1 cellular context compared by ENCODE assay signal in the genomic region with DNA sequence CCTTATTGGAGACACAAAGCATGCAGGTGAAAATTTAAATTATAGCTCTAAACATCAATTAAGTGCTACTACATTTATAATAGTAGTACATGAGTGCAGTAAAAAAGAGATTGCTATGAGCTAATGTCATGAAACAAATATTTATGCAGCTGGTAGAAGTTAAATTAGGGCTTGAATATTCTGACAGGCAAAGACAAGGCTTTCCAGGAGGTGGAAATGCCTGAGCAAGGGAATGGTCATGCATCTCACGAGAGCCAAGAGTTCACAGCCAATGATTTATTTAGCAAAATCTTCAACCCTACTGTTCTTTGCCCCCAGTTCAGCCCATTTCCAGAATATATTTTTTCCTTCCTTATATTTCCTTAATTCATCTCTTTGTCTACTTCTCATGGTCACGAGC.
TF ChIP-seq lines count a peak whose summit lies in the region.

No MANE protein-coding gene starts in this region.

TF ChIP-seq in WTC11, 78 proteins besides CTCF, POLR2A, EP300 and RAD21 (continued from another document):
- no peak for TF ChIP-seq MXD4 (CRISPR knock-in tag; IDR thresholded peaks at IDR 0.05; ENCODE audit: borderline replicate concordance)
- no peak for TF ChIP-seq ZNF671 (CRISPR knock-in tag; IDR thresholded peaks at IDR 0.05)
- TF ChIP-seq PRRX2 (CRISPR knock-in tag; IDR thresholded peaks at IDR 0.05) = no peak
- TF ChIP-seq, protein P1, sequence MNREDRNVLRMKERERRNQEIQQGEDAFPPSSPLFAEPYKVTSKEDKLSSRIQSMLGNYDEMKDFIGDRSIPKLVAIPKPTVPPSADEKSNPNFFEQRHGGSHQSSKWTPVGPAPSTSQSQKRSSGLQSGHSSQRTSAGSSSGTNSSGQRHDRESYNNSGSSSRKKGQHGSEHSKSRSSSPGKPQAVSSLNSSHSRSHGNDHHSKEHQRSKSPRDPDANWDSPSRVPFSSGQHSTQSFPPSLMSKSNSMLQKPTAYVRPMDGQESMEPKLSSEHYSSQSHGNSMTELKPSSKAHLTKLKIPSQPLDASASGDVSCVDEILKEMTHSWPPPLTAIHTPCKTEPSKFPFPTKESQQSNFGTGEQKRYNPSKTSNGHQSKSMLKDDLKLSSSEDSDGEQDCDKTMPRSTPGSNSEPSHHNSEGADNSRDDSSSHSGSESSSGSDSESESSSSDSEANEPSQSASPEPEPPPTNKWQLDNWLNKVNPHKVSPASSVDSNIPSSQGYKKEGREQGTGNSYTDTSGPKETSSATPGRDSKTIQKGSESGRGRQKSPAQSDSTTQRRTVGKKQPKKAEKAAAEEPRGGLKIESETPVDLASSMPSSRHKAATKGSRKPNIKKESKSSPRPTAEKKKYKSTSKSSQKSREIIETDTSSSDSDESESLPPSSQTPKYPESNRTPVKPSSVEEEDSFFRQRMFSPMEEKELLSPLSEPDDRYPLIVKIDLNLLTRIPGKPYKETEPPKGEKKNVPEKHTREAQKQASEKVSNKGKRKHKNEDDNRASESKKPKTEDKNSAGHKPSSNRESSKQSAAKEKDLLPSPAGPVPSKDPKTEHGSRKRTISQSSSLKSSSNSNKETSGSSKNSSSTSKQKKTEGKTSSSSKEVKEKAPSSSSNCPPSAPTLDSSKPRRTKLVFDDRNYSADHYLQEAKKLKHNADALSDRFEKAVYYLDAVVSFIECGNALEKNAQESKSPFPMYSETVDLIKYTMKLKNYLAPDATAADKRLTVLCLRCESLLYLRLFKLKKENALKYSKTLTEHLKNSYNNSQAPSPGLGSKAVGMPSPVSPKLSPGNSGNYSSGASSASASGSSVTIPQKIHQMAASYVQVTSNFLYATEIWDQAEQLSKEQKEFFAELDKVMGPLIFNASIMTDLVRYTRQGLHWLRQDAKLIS (CRISPR knock-in tag; IDR thresholded peaks at IDR 0.05; ENCODE audit: borderline replicate concordance) = no peak
- no peak for TF ChIP-seq OVOL2 (CRISPR knock-in tag; IDR thresholded peaks at IDR 0.05; ENCODE audit: borderline replicate concordance)
- TF ChIP-seq, protein P2, sequence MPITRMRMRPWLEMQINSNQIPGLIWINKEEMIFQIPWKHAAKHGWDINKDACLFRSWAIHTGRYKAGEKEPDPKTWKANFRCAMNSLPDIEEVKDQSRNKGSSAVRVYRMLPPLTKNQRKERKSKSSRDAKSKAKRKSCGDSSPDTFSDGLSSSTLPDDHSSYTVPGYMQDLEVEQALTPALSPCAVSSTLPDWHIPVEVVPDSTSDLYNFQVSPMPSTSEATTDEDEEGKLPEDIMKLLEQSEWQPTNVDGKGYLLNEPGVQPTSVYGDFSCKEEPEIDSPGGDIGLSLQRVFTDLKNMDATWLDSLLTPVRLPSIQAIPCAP (CRISPR knock-in tag; IDR thresholded peaks at IDR 0.05) = no peak
- TF ChIP-seq, protein P3, sequence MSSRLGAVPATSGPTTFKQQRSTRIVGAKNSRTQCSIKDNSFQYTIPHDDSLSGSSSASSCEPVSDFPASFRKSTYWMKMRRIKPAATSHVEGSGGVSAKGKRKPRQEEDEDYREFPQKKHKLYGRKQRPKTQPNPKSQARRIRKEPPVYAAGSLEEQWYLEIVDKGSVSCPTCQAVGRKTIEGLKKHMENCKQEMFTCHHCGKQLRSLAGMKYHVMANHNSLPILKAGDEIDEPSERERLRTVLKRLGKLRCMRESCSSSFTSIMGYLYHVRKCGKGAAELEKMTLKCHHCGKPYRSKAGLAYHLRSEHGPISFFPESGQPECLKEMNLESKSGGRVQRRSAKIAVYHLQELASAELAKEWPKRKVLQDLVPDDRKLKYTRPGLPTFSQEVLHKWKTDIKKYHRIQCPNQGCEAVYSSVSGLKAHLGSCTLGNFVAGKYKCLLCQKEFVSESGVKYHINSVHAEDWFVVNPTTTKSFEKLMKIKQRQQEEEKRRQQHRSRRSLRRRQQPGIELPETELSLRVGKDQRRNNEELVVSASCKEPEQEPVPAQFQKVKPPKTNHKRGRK (CRISPR knock-in tag; IDR thresholded peaks at IDR 0.05; ENCODE audit: borderline replicate concordance) = no peak
- TF ChIP-seq, protein P4, sequence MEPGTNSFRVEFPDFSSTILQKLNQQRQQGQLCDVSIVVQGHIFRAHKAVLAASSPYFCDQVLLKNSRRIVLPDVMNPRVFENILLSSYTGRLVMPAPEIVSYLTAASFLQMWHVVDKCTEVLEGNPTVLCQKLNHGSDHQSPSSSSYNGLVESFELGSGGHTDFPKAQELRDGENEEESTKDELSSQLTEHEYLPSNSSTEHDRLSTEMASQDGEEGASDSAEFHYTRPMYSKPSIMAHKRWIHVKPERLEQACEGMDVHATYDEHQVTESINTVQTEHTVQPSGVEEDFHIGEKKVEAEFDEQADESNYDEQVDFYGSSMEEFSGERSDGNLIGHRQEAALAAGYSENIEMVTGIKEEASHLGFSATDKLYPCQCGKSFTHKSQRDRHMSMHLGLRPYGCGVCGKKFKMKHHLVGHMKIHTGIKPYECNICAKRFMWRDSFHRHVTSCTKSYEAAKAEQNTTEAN (CRISPR knock-in tag; IDR thresholded peaks at IDR 0.05) = no peak
